12 cellular contexts compared by ENCODE assay signal in genomic region chr22:26170112-26170492, GRCh38. TPM values are rescaled to one million over a fixed set of nuclear protein-coding genes. Genes with fewer than 3 reads are reported as not detected.
DNase-seq lines count a peak whose midpoint lies in the region; ATAC-seq lines count a peak whose summit lies in the region.
"Had no signal": no experiment of that assay in that cellular context is flagged by ENCODE, and none has a peak within 500 bp of the region (broad histone marks: within the 10 kb centered on the region; RNA-seq: fewer than 3 reads in every experiment).

No MANE protein-coding gene starts in this region.

- H3K9me3 Mint-ChIP-seq in memory B cell, result peaks cover 2% of the 10 kb centered on the region
- H3K9me3 Mint-ChIP-seq: activated naive CD4-positive, alpha-beta T cell treated with anti-CD3 and anti-CD28 coated beads, Interleukin-2, amount 50 U/mL, for 24 hours had no signal

- no peak overlapping the region for H3K27ac Mint-ChIP-seq in T-helper 17 cell
- no peak overlapping the region for H3K27ac Mint-ChIP-seq in memory B cell
- H3K27ac Mint-ChIP-seq: activated naive CD4-positive, alpha-beta T cell treated with anti-CD3 and anti-CD28 coated beads, Interleukin-2, amount 50 U/mL, for 24 hours had no signal

- DNase-seq in NCI-H82 (lab: John Stamatoyannopoulos, UW) (peak; percentile 43), NCI-H82 treated with DMSO at 0.1 percent for 48 hours (lab: John Stamatoyannopoulos, UW; ENCODE audit: unreplicated experiment) (no peak), T-helper 17 cell (no peak), memory B cell (ENCODE audit: low spot score in 2 of 2) (no peak), superior temporal gyrus (ENCODE audit: extremely low spot score) (peak; percentile 18), NOMO-1 treated with dmso at 0.1 percent for 144 hours (lab: John Stamatoyannopoulos, UW; ENCODE audit: unreplicated experiment) (no peak)
- DNase-seq in activated effector memory CD4-positive, alpha-beta T cell treated with anti-CD3 and anti-CD28 coated beads, Interleukin-2, amount 50 U/mL, for 16 hours, result no peak
- DNase-seq: SHP77 treated with DMSO at 0.1 percent for 48 hours had no signal

- peaks cover 91% of the 10 kb centered on the region for H3K27me3 Mint-ChIP-seq in T-helper 17 cell
- peaks cover 41% of the 10 kb centered on the region for H3K27me3 Mint-ChIP-seq in memory B cell

- H3K4me1 Mint-ChIP-seq in T-helper 17 cell, result peaks cover 6% of the 10 kb centered on the region
- H3K4me1 Mint-ChIP-seq in memory B cell, result peaks cover 8% of the 10 kb centered on the region

- no peaks in the 10 kb centered on the region for H3K9me3 ChIP-seq in T-helper 17 cell (ENCODE audit: control insufficient read depth, low read length, poor library complexity, severe bottlenecking)

- H3K4me3 Mint-ChIP-seq in T-helper 17 cell, result peak overlapping the region; percentile 31
- peak overlapping the region; percentile 45 for H3K4me3 Mint-ChIP-seq in memory B cell
- H3K4me3 Mint-ChIP-seq: activated naive CD4-positive, alpha-beta T cell treated with anti-CD3 and anti-CD28 coated beads, Interleukin-2, amount 50 U/mL, for 24 hours had no signal

- ATAC-seq in T-helper 17 cell (no peak), memory B cell (ENCODE audit: low read depth) (no peak), HG03565 (IDR thresholded peaks at IDR 0.05; ENCODE audit: unreplicated experiment) (no peak)

- H3K36me3 Mint-ChIP-seq in T-helper 17 cell (ENCODE audit: low read depth), result peaks cover 4% of the 10 kb centered on the region
- H3K36me3 Mint-ChIP-seq in memory B cell, result no peaks in the 10 kb centered on the region
- H3K36me3 Mint-ChIP-seq: activated naive CD4-positive, alpha-beta T cell treated with anti-CD3 and anti-CD28 coated beads, Interleukin-2, amount 50 U/mL, for 24 hours had no signal

RNA-seq across cellular contexts. Expression of gene SEZ6L, which starts 0.8 kb away (rescaled TPM):
- under 1 TPM; 0.07 to 0.13 TPM for total RNA-seq in T-helper 17 cell
- total RNA-seq: endothelial cell of umbilical vein, renal cortical epithelial cell had no signal

Comparison
In these comparisons a context has a peak if more than half of its experiments do, and no peak if none do; other contexts are left out.
1. DNase-seq: peak in NCI-H82 (single experiment) and superior temporal gyrus (single experiment); none in NCI-H82 treated with DMSO at 0.1 percent for 48 hours (single experiment), T-helper 17 cell (0 of 3), memory B cell (0 of 2), NOMO-1 treated with dmso at 0.1 percent for 144 hours (single experiment) and activated effector memory CD4-positive, alpha-beta T cell treated with anti-CD3 and anti-CD28 coated beads, Interleukin-2, amount 50 U/mL, for 16 hours (single experiment).